In the genomic region with DNA sequence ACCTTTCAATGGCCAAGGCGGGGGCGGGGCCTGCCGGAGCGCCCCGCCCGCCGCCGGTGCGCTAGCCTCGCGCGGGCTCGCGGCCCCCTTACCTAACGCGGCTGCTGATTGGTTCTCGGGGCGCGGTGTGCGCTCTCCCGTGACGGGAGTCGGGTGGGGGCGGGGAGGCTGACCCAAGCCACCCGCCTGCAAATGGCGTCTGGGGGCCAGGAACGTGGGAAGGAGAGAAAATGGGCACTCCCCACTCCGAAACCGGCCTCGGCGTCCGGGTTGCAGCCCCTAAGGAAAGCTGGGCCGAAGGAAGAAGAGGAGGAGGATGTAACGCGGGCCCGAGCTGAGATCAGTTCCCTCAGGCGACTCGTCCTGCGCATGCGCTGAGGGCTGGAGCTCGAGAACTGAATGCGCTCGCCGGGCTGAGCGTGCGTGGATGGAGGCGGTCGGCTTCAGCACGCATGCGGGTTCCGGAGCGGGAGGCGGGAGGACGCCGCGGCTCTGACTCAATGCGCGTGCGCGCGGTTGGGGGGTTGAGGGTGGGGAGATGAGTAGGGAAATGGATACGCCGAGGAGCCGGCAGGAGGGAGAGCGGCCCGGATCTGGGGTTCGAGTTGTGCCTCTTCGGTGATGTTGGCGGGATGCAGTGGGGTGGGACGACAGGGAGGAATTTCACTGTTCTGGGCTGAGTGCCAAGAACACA, we compare ENCODE assay signal across 8 cellular contexts. TPM values are rescaled to one million over a fixed set of nuclear protein-coding genes. Genes with fewer than 3 reads are reported as not detected.
DNase-seq lines count a peak whose midpoint lies in the region; ATAC-seq and TF ChIP-seq lines count a peak whose summit lies in the region.

TSS of gene SMG9 (minus strand) at position 401 of the 694 bp plus-strand sequence. CDS start 4,221 bp downstream, outside the sequence.

- H3K27ac ChIP-seq in adrenal gland (peak within 1 kb of the TSS; percentile 91 to 100 (median 98)), heart right ventricle (peak within 1 kb of the TSS; percentile 88 to 100 (median 98))

- peak within 1 kb of the TSS; percentile 47 to 74 (median 63) for H3K4me3 ChIP-seq in adrenal gland
- H3K4me3 ChIP-seq in heart right ventricle = peak within 1 kb of the TSS; percentile 46 to 89 (median 75)

- TF ChIP-seq POLR2A in adrenal gland (IDR thresholded peaks at IDR 0.05) = peak; percentile 62 to 90

- H3K9me3 ChIP-seq in adrenal gland (replicated peaks in 1 of 3) = no peaks in the 10 kb centered on the region
- no peaks in the 10 kb centered on the region for H3K9me3 ChIP-seq in heart right ventricle

- H3K4me1 ChIP-seq in adrenal gland (replicated peaks in 1 of 2) (peaks cover 27 to 33% of the 10 kb centered on the region in 2 donors), heart right ventricle (peaks cover 0 to 65% (median 22%) of the 10 kb centered on the region in 9 donors)

- H3K9me3 Mint-ChIP-seq in type B pancreatic cell = no peaks in the 10 kb centered on the region

- H3K27me3 Mint-ChIP-seq in type B pancreatic cell = no peaks in the 10 kb centered on the region

- DNase-seq in GM13976 (ENCODE audit: low spot score) (peak; percentile 93), NCI-H146 treated with DMSO at 0.1 percent for 48 hours (lab: John Stamatoyannopoulos, UW; ENCODE audit: unreplicated experiment) (peak; percentile 94), T-helper 1 cell (peak; percentile 98 to 99 (median 99)), adrenal gland (peak; percentile 98 to 99 (median 98)), heart right ventricle (peak; percentile 98 to 100), posterior cingulate gyrus (peak; percentile 92 to 99 (median 96)), type B pancreatic cell (ENCODE audit: extremely low spot score, unreplicated experiment) (peak; percentile 100)

- H3K36me3 ChIP-seq in adrenal gland (replicated peaks in 1 of 2) = peaks cover 0 to 15% of the 10 kb centered on the region in 2 donors
- peaks cover 0 to 24% (median 8%) of the 10 kb centered on the region in 9 donors for H3K36me3 ChIP-seq in heart right ventricle

- no peak for TF ChIP-seq CTCF in GM13976 (IDR thresholded peaks at IDR 0.05; ENCODE audit: borderline replicate concordance, control extremely low read depth, extremely low read depth, insufficient read depth, missing control alignments)
- TF ChIP-seq CTCF in adrenal gland (IDR thresholded peaks at IDR 0.05) = peak in 2 of 6 experiments; percentile 5 to 8
- TF ChIP-seq CTCF in heart right ventricle (IDR thresholded peaks at IDR 0.05) = no peak
- no peak for TF ChIP-seq CTCF in type B pancreatic cell (conservative IDR thresholded peaks at IDR 0.05)

- peaks cover 17% of the 10 kb centered on the region for H3K36me3 Mint-ChIP-seq in type B pancreatic cell

- peaks cover 48% of the 10 kb centered on the region for H3K4me1 Mint-ChIP-seq in type B pancreatic cell (ENCODE audit: unreplicated experiment)

- in situ Hi-C loops in GM13976 (cut with MboI; ENCODE audit: low sequenced_read_pairs, unreplicated experiment) = no loop called here

- peak; percentile 50 for ATAC-seq in HG02870 (IDR thresholded peaks at IDR 0.05; ENCODE audit: unreplicated experiment)
- ATAC-seq in heart right ventricle = peak; percentile 93 to 98 (median 96)

- intact Hi-C loops in adrenal gland (cut with DNase I) (no loop called here), heart right ventricle (cut with DNase I) (loop anchor here in 1 of 10 donors (1.0 kb wide), 1 partner anchor 86 kb away; no protein-coding TSS in a partner anchor), posterior cingulate gyrus (cut with DNase I) (loop anchor here (10.0 kb wide), 1 partner anchor 90 kb away; no protein-coding TSS in a partner anchor)

- no peaks in the 10 kb centered on the region for H3K27me3 ChIP-seq in adrenal gland
- H3K27me3 ChIP-seq in heart right ventricle = no peaks in the 10 kb centered on the region

- peak within 1 kb of the TSS; percentile 100 for H3K27ac Mint-ChIP-seq in type B pancreatic cell

- 0 to 1% (median 0%) methylated on average over 12 to 70 of the region's 70 CpGs for WGBS in adrenal gland, 4 donors
- 1% methylated on average over 70 of the region's 70 CpGs for WGBS in heart right ventricle, 2 donors

- H3K4me3 Mint-ChIP-seq in type B pancreatic cell = peak within 1 kb of the TSS; percentile 99

RNA-seq across cellular contexts. Expression of gene SMG9, which starts in this region (rescaled TPM):
- total RNA-seq in adrenal gland (10 to 100 TPM; 19.4 to 58.5 (median 37.8) TPM), heart right ventricle (10 to 100 TPM in 9 of 10 donors, 1 to 10 TPM in 1; 10.0 to 19.4 (median 13.3) TPM), type B pancreatic cell (ENCODE audit: low replicate concordance) (44.5 and 64.9 TPM in 2 replicates)
- polyA plus RNA-seq in adrenal gland (10 to 100 TPM; 39.9 to 63.2 (median 51.6) TPM), heart right ventricle (10 to 100 TPM; 20.3 to 30.4 TPM)

Comparison
In these comparisons a context has a peak if more than half of its experiments do, and no peak if none do; other contexts are left out.
1. Peak in every context shown above with its lines: DNase-seq, ATAC-seq, H3K4me3 ChIP-seq and H3K27ac ChIP-seq.